10 cellular contexts compared by ENCODE assay signal in the genomic region with DNA sequence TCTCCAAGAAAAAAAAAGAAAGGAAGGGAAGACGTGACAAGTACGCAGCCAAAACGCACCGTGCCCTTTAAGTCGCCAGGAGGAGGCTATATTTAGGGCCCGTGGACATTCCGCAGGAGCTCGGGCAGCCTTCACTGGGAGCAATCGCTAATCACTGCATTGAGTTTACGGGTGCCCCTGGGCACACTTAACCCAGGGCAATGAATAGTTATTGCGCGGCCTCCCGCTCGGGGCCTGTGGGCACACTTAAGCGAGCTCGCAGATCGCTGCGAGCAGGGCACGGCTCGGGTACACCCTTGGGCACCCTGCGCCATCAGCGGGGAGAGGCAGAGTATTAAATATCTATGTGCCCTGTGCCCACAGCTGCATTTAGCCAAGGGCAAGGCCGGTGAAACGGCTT. TPM values are rescaled to one million over a fixed set of nuclear protein-coding genes. Genes with fewer than 3 reads are reported as not detected.
A peak's percentile ranks its signal among the peaks of the same experiment; 100 is the strongest.
DNase-seq lines count a peak whose midpoint lies in the region; ATAC-seq, FAIRE-seq and TF ChIP-seq lines count a peak whose summit lies in the region.
"Had no signal": no experiment of that assay in that cellular context is flagged by ENCODE, and none has a peak within 500 bp of the region (broad histone marks: within the 10 kb centered on the region; RNA-seq: fewer than 3 reads in every experiment).

No MANE protein-coding gene starts in this region.

- H3K36me3 ChIP-seq in left ventricle myocardium inferior: no peaks in the 10 kb centered on the region
- no peaks in the 10 kb centered on the region for H3K36me3 ChIP-seq in small intestine (ENCODE audit: control insufficient read depth in 2 of 2, insufficient read depth in 2 of 2, low read length in 2 of 2)
- H3K36me3 ChIP-seq in effector memory CD4-positive, alpha-beta T cell (ENCODE audit: control insufficient read depth, insufficient read depth, low read length): no peaks in the 10 kb centered on the region
- H3K36me3 ChIP-seq in vagina: no peaks in the 10 kb centered on the region

- intact Hi-C loops in Right ventricle myocardium superior (cut with DNase I) (no loop called here), left cardiac atrium (cut with DNase I) (loop anchor here in 1 of 2 donors (10.0 kb wide), 1 partner anchor 446 kb away; no protein-coding TSS in a partner anchor), left ventricle myocardium inferior (cut with micrococcal nuclease) (no loop called here), vagina (cut with DNase I) (no loop called here)

- TF ChIP-seq POLR2A in vagina (IDR thresholded peaks at IDR 0.05): no peak

- TF ChIP-seq CTCF in left ventricle myocardium inferior (IDR thresholded peaks at IDR 0.05; ENCODE audit: borderline replicate concordance): no peak
- TF ChIP-seq CTCF in vagina (IDR thresholded peaks at IDR 0.05): no peak

- no peak for FAIRE-seq in small intestine (lab: Jason Lieb, UNC)

- H3K4me1 ChIP-seq in left ventricle myocardium inferior: peaks cover 20% of the 10 kb centered on the region
- H3K4me1 ChIP-seq in small intestine (ENCODE audit: control insufficient read depth in 2 of 2, insufficient read depth in 1 of 2, low read depth in 1 of 2, low read length in 1 of 2): no peaks in the 10 kb centered on the region
- H3K4me1 ChIP-seq in effector memory CD4-positive, alpha-beta T cell (ENCODE audit: control insufficient read depth, insufficient read depth, low read length, poor library complexity, severe bottlenecking): peaks cover 5% of the 10 kb centered on the region
- H3K4me1 ChIP-seq in vagina: no peaks in the 10 kb centered on the region

- ATAC-seq in Right ventricle myocardium superior (ENCODE audit: poor library complexity) (peak; percentile 65), left cardiac atrium (no peak)

- H3K9me3 ChIP-seq in left ventricle myocardium inferior (replicated peaks) (no peaks in the 10 kb centered on the region), small intestine (ENCODE audit: control insufficient read depth, low read depth) (no peaks in the 10 kb centered on the region), vagina (no peaks in the 10 kb centered on the region)
- no peaks in the 10 kb centered on the region for H3K9me3 ChIP-seq in effector memory CD4-positive, alpha-beta T cell (ENCODE audit: control insufficient read depth, low read length)

- H3K27ac ChIP-seq in left ventricle myocardium inferior (replicated peaks) (peak overlapping the region; percentile 60), small intestine (ENCODE audit: low read depth in 1 of 2, low read length in 1 of 2) (no peak overlapping the region), vagina (no peak overlapping the region)
- H3K27ac ChIP-seq in effector memory CD4-positive, alpha-beta T cell (ENCODE audit: insufficient read depth, low read length, poor library complexity, severe bottlenecking): no peak overlapping the region

- H3K27me3 ChIP-seq in left ventricle myocardium inferior (ENCODE audit: low read depth): peaks cover 28% of the 10 kb centered on the region
- no peaks in the 10 kb centered on the region for H3K27me3 ChIP-seq in small intestine (ENCODE audit: control insufficient read depth in 2 of 2, insufficient read depth in 2 of 2, low read length in 2 of 2)
- H3K27me3 ChIP-seq in effector memory CD4-positive, alpha-beta T cell (replicated peaks; ENCODE audit: control insufficient read depth, insufficient read depth, low read length, poor library complexity, severe bottlenecking): peaks cover 4% of the 10 kb centered on the region
- H3K27me3 ChIP-seq in vagina: no peaks in the 10 kb centered on the region

- H3K4me3 ChIP-seq in left ventricle myocardium inferior (peak overlapping the region; percentile 21), small intestine (ENCODE audit: low read depth in 1 of 2, low read length in 2 of 2) (no peak overlapping the region), vagina (no peak overlapping the region)
- H3K4me3 ChIP-seq in effector memory CD4-positive, alpha-beta T cell (ENCODE audit: insufficient read depth, low read depth, low read length, poor library complexity, severe bottlenecking): no peak overlapping the region
- H3K4me3 ChIP-seq: K562 had no signal

- DNase-seq in Right ventricle myocardium superior: no peak
- DNase-seq in left cardiac atrium: no peak
- DNase-seq in NCI-H69 (lab: John Stamatoyannopoulos, UW): peak; percentile 46
- no peak for DNase-seq in left ventricle myocardium inferior
- peak; percentile 37 for DNase-seq in small intestine
- no peak for DNase-seq in effector memory CD4-positive, alpha-beta T cell
- no peak for DNase-seq in vagina (ENCODE audit: extremely low spot score in 2 of 2)
- DNase-seq in NCI-H2196 treated with DMSO at 0.1 percent for 48 hours (lab: John Stamatoyannopoulos, UW; ENCODE audit: unreplicated experiment): no peak
- DNase-seq: NCI-H446 treated with DMSO at 0.1 percent for 48 hours had no signal

- WGBS in small intestine, 3 donors: 26 to 86% (median 44%) methylated on average over 24 of the region's 24 CpGs

RNA-seq across cellular contexts. Expression of a gene that starts 52.0 kb away (rescaled TPM):
- total RNA-seq in Right ventricle myocardium superior: 106 TPM
- total RNA-seq in left cardiac atrium: 100 to 1,000 TPM; 102 to 119 TPM
- 95.5 TPM for total RNA-seq in left ventricle myocardium inferior
- polyA plus RNA-seq in small intestine: 100 to 1,000 TPM in 1 of 3 donors, 10 to 100 TPM in 2; 86.1 to 138 (median 94.0) TPM
- 213 TPM for total RNA-seq in vagina

Comparison
In these comparisons a context has a peak if more than half of its experiments do, and no peak if none do; other contexts are left out.
1. DNase-seq: peak in NCI-H69 (single experiment) and small intestine (single experiment); none in Right ventricle myocardium superior (single experiment), left cardiac atrium (single experiment), left ventricle myocardium inferior (single experiment), effector memory CD4-positive, alpha-beta T cell (0 of 3), vagina (0 of 2) and NCI-H2196 treated with DMSO at 0.1 percent for 48 hours (single experiment).